Comparison of ENCODE assay signal across 17 cellular contexts in the genomic region with DNA sequence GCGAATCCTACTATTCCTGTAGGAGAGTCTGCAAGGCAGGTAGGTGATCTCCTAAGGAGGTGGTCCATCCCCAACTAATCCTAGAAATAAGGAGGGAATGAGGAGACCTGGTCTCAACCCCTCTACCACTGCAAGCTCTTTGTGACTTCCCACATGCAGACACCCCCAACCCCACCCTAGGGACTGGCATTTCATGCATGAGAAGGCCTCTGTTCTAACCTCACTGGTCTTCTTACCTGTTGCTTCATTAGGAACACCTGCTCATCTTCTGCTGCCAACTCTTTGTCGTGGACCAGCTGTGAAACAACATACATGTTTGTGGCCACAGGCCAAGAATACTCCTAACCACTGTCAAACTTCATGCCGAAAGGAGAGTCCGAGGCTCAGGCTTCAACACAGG. TPM values are rescaled to one million over a fixed set of nuclear protein-coding genes. Genes with fewer than 3 reads are reported as not detected.
DNase-seq lines count a peak whose midpoint lies in the region; ATAC-seq and TF ChIP-seq lines count a peak whose summit lies in the region.
"Had no signal": no experiment of that assay in that cellular context is flagged by ENCODE, and none has a peak within 500 bp of the region (broad histone marks: within the 10 kb centered on the region; RNA-seq: fewer than 3 reads in every experiment).

No MANE protein-coding gene starts in this region.

- no peaks in the 10 kb centered on the region for H3K9me2 ChIP-seq in OCI-LY1 (ENCODE audit: low read depth, low read length)

- DNase-seq in left ventricle myocardium inferior = no peak
- DNase-seq in left ventricle myocardium superior = no peak
- no peak for DNase-seq in SJCRH30
- no peak for DNase-seq in retina
- no peak for DNase-seq in effector memory CD4-positive, alpha-beta T cell
- no peak for DNase-seq in amygdala (lab: John Stamatoyannopoulos, UW)
- DNase-seq: activated T-cell treated with anti-CD3 and anti-CD28 coated beads, Interleukin-2, amount 50 U/mL, for 48 hours; CD8-positive, alpha-beta T cell; NCI-H1417 treated with DMSO at 0.1 percent for 48 hours; NCI-H510A; stimulated activated CD4-positive, alpha-beta T cell treated with anti-CD3 and anti-CD28 coated beads, Interleukin-15, amount 100 ng/mL, for 24 hours; T-helper 9 cell had no signal

- no peak for ATAC-seq in left ventricle myocardium superior

- H3K9ac ChIP-seq in OCI-LY1 (ENCODE audit: low read length) (no peak overlapping the region), iPS-20b (ENCODE audit: low read depth, low read length) (no peak overlapping the region)

- H3F3A ChIP-seq in OCI-LY1 (ENCODE audit: insufficient read depth, low read length) = peaks cover 8% of the 10 kb centered on the region; the same call in 1 of the 2 replicates

- H3K4me3 ChIP-seq in left ventricle myocardium inferior (no peak overlapping the region), OCI-LY1 (ENCODE audit: low read depth, low read length, poor library complexity, severe bottlenecking) (no peak overlapping the region), iPS-20b (ENCODE audit: low read length) (0 out of 2 replicates have a peak overlapping the region, but pooled peaks have one; percentile 13), SJCRH30 (no peak overlapping the region)
- no peak overlapping the region for H3K4me3 ChIP-seq in effector memory CD4-positive, alpha-beta T cell (ENCODE audit: insufficient read depth, low read depth, low read length, poor library complexity, severe bottlenecking)
- H3K4me3 ChIP-seq: lung, right atrium auricular region, thoracic aorta had no signal

- H3K9me3 ChIP-seq in left ventricle myocardium inferior (replicated peaks) (no peaks in the 10 kb centered on the region), OCI-LY1 (ENCODE audit: low read length) (no peaks in the 10 kb centered on the region), iPS-20b (ENCODE audit: insufficient read depth, low read depth, low read length) (no peaks in the 10 kb centered on the region), SJCRH30 (replicated peaks) (no peaks in the 10 kb centered on the region)
- no peaks in the 10 kb centered on the region for H3K9me3 ChIP-seq in effector memory CD4-positive, alpha-beta T cell (ENCODE audit: control insufficient read depth, low read length)
- H3K9me3 ChIP-seq: right atrium auricular region, thoracic aorta had no signal

- peaks cover 92% of the 10 kb centered on the region for H3K36me3 ChIP-seq in left ventricle myocardium inferior
- peaks cover 71% of the 10 kb centered on the region for H3K36me3 ChIP-seq in OCI-LY1 (ENCODE audit: insufficient read depth, low read length)
- peaks cover 92% of the 10 kb centered on the region for H3K36me3 ChIP-seq in iPS-20b (ENCODE audit: insufficient read depth, low read depth, low read length)
- peaks cover 86% of the 10 kb centered on the region for H3K36me3 ChIP-seq in SJCRH30
- H3K36me3 ChIP-seq in effector memory CD4-positive, alpha-beta T cell (ENCODE audit: control insufficient read depth, insufficient read depth, low read length) = peaks cover 77% of the 10 kb centered on the region

- H3K27me3 ChIP-seq in left ventricle myocardium inferior (ENCODE audit: low read depth) = no peaks in the 10 kb centered on the region
- no peaks in the 10 kb centered on the region for H3K27me3 ChIP-seq in OCI-LY1 (ENCODE audit: insufficient read depth, low read length)
- H3K27me3 ChIP-seq in iPS-20b (ENCODE audit: insufficient read depth, low read length) = no peaks in the 10 kb centered on the region
- no peaks in the 10 kb centered on the region for H3K27me3 ChIP-seq in SJCRH30
- H3K27me3 ChIP-seq in effector memory CD4-positive, alpha-beta T cell (replicated peaks; ENCODE audit: control insufficient read depth, insufficient read depth, low read length, poor library complexity, severe bottlenecking) = no peaks in the 10 kb centered on the region
- H3K27me3 ChIP-seq: right atrium auricular region had no signal

- no peaks in the 10 kb centered on the region for H3K79me2 ChIP-seq in OCI-LY1 (ENCODE audit: insufficient read depth, low read length)

- no peak overlapping the region for H3K4me2 ChIP-seq in OCI-LY1 (ENCODE audit: low read length)

- H3K27ac ChIP-seq in left ventricle myocardium inferior (replicated peaks) (peak overlapping the region; percentile 0), OCI-LY1 (ENCODE audit: low read depth, low read length, poor library complexity, severe bottlenecking) (peak overlapping the region; percentile 73), iPS-20b (ENCODE audit: low read length) (peak overlapping the region; percentile 10), SJCRH30 (no peak overlapping the region)
- no peak overlapping the region for H3K27ac ChIP-seq in effector memory CD4-positive, alpha-beta T cell (ENCODE audit: insufficient read depth, low read length, poor library complexity, severe bottlenecking)
- H3K27ac ChIP-seq: right atrium auricular region, thoracic aorta had no signal

- H3K4me1 ChIP-seq in left ventricle myocardium inferior (peaks cover 11% of the 10 kb centered on the region), OCI-LY1 (ENCODE audit: insufficient read depth, low read length, severe bottlenecking) (peaks cover 10% of the 10 kb centered on the region), iPS-20b (ENCODE audit: insufficient read depth, low read length) (peaks cover 6% of the 10 kb centered on the region), SJCRH30 (no peaks in the 10 kb centered on the region)
- no peaks in the 10 kb centered on the region for H3K4me1 ChIP-seq in effector memory CD4-positive, alpha-beta T cell (ENCODE audit: control insufficient read depth, insufficient read depth, low read length, poor library complexity, severe bottlenecking)

- intact Hi-C loops in left ventricle myocardium inferior (cut with micrococcal nuclease) (loop anchor here (10.0 kb wide), 1 partner anchor 136 kb away; no protein-coding TSS in a partner anchor), left ventricle myocardium superior (cut with micrococcal nuclease) (no loop called here)

- no peaks in the 10 kb centered on the region for H4K20me1 ChIP-seq in OCI-LY1 (ENCODE audit: insufficient read depth, low read length)

- no peak overlapping the region for H2AFZ ChIP-seq in OCI-LY1 (ENCODE audit: low read length)

- TF ChIP-seq CTCF in left ventricle myocardium inferior (IDR thresholded peaks at IDR 0.05; ENCODE audit: borderline replicate concordance) = no peak
- TF ChIP-seq CTCF in OCI-LY1 (IDR thresholded peaks at IDR 0.05; ENCODE audit: low read length) = no peak

RNA-seq across cellular contexts. Expression of gene DYNC1LI2, which starts 22.6 kb away (rescaled TPM):
- 82.9 TPM for total RNA-seq in left ventricle myocardium inferior
- 80.6 TPM for total RNA-seq in left ventricle myocardium superior
- 131 and 158 TPM in 2 replicates for total RNA-seq in SJCRH30 (2014; rRNA removed; shearing (Covaris generic))

RNA-seq across cellular contexts. Expression of gene CMTM4, which starts 32.3 kb away (rescaled TPM):
- total RNA-seq in left ventricle myocardium inferior = 11.3 TPM
- 12.7 TPM for total RNA-seq in left ventricle myocardium superior
- total RNA-seq in SJCRH30 (2014; rRNA removed; shearing (Covaris generic)) = 27.3 and 29.4 TPM in 2 replicates

Comparison
In these comparisons a context has a peak if more than half of its experiments do, and no peak if none do; other contexts are left out.
1. H3K27ac ChIP-seq: peak in left ventricle myocardium inferior (single experiment), OCI-LY1 (single experiment) and iPS-20b (single experiment); none in SJCRH30 (single experiment) and effector memory CD4-positive, alpha-beta T cell (single experiment).